ENCODE assay signal across 8 cellular contexts in genomic region chr7:16647435-16647960, GRCh38. TPM values are rescaled to one million over a fixed set of nuclear protein-coding genes. Genes with fewer than 3 reads are reported as not detected.
DNase-seq lines count a peak whose midpoint lies in the region; ATAC-seq, FAIRE-seq and TF ChIP-seq lines count a peak whose summit lies in the region.

No MANE protein-coding gene starts in this region.

- peak; percentile 68 for DNase-seq in NCI-H1105 treated with DMSO at 0.1 percent for 48 hours (lab: John Stamatoyannopoulos, UW)
- DNase-seq in NCI-H1105 (lab: John Stamatoyannopoulos, UW): no peak
- DNase-seq in NT2/D1 (ENCODE audit: low read depth, low spot score): no peak
- no peak for DNase-seq in effector memory CD8-positive, alpha-beta T cell
- no peak for DNase-seq in OCI-M2 (lab: John Stamatoyannopoulos, UW; ENCODE audit: unreplicated experiment)
- DNase-seq in GM12891 (ENCODE audit: insufficient read length, low spot score): no peak
- DNase-seq in SW 1271 (lab: John Stamatoyannopoulos, UW): no peak

- H3K9me3 ChIP-seq in NT2/D1 (ENCODE audit: insufficient read depth, low read length): no peaks in the 10 kb centered on the region

- peaks cover 21% of the 10 kb centered on the region for H3K36me3 ChIP-seq in NT2/D1 (ENCODE audit: insufficient read depth, insufficient read length, low read length)
- no peaks in the 10 kb centered on the region for H3K36me3 ChIP-seq in rectal smooth muscle tissue (ENCODE audit: control insufficient read depth, insufficient read depth, low read length)

- peaks cover 47 to 61% of the 10 kb centered on the region in 2 donors for H3K4me1 Mint-ChIP-seq in effector memory CD8-positive, alpha-beta T cell (ENCODE audit: low read depth in 2 of 2)

- H3K9me3 Mint-ChIP-seq in effector memory CD8-positive, alpha-beta T cell: no peaks in the 10 kb centered on the region

- H3K4me1 ChIP-seq in NT2/D1 (ENCODE audit: insufficient read depth, insufficient read length) (no peaks in the 10 kb centered on the region), rectal smooth muscle tissue (ENCODE audit: control insufficient read depth, insufficient read depth, low read length) (peaks cover 7% of the 10 kb centered on the region)

- H3K27me3 Mint-ChIP-seq in effector memory CD8-positive, alpha-beta T cell: no peaks in the 10 kb centered on the region

- H3K4me3 ChIP-seq in NT2/D1 (ENCODE audit: insufficient read length, low read depth) (peak overlapping the region; percentile 90), rectal smooth muscle tissue (ENCODE audit: low read length) (peak overlapping the region; percentile 75)

- H3K27ac ChIP-seq in rectal smooth muscle tissue (ENCODE audit: low read depth, low read length): no peak overlapping the region

- H3K9ac ChIP-seq in NT2/D1 (ENCODE audit: insufficient read length, low read depth) (peak overlapping the region; percentile 92), rectal smooth muscle tissue (ENCODE audit: low read length) (no peak overlapping the region)

- peaks cover 19% of the 10 kb centered on the region for H3K36me3 Mint-ChIP-seq in effector memory CD8-positive, alpha-beta T cell (ENCODE audit: insufficient read depth)

- TF ChIP-seq POLR2A in GM12891 (IDR thresholded peaks at IDR 0.05; ENCODE audit: low read depth, low read length): no peak

- no peak for FAIRE-seq in GM12891 (lab: Jason Lieb, UNC)

- H3K27me3 ChIP-seq in NT2/D1 (ENCODE audit: insufficient read depth, insufficient read length): peaks cover 11% of the 10 kb centered on the region
- no peaks in the 10 kb centered on the region for H3K27me3 ChIP-seq in rectal smooth muscle tissue (ENCODE audit: control insufficient read depth, insufficient read depth, low read length)

- peak overlapping the region in 1 of 2 donors; percentile 95 for H3K27ac Mint-ChIP-seq in effector memory CD8-positive, alpha-beta T cell

- no peak for ATAC-seq in effector memory CD8-positive, alpha-beta T cell (replicated peaks)

- H3K4me3 Mint-ChIP-seq in effector memory CD8-positive, alpha-beta T cell: peak overlapping the region; percentile 93 to 99

TF ChIP-seq in GM12891, 5 proteins besides CTCF, POLR2A, EP300 and RAD21:
- TF ChIP-seq SPI1 (IDR thresholded peaks at IDR 0.05; ENCODE audit: low read depth, low read length) (no peak), PAX5 (IDR thresholded peaks at IDR 0.05; ENCODE audit: insufficient read depth, low read length, severe bottlenecking) (no peak), POLR2AphosphoS5 (IDR thresholded peaks at IDR 0.05; ENCODE audit: low read depth, low read length) (no peak), TAF1 (IDR thresholded peaks at IDR 0.05; ENCODE audit: low read depth, low read length) (no peak), POU2F2 (IDR thresholded peaks at IDR 0.05; ENCODE audit: low read depth, low read length) (no peak)

RNA-seq across cellular contexts. Expression of gene BZW2, which starts 1.5 kb away (rescaled TPM):
- polyA plus RNA-seq in GM12891 (2012; ENCODE audit: low read depth, missing spikeins): 2.5 TPM

RNA-seq across cellular contexts. Expression of gene ANKMY2, which starts 1.9 kb away (rescaled TPM):
- polyA plus RNA-seq in GM12891 (2012; ENCODE audit: low read depth, missing spikeins): 0.09 TPM
